In the genomic region with DNA sequence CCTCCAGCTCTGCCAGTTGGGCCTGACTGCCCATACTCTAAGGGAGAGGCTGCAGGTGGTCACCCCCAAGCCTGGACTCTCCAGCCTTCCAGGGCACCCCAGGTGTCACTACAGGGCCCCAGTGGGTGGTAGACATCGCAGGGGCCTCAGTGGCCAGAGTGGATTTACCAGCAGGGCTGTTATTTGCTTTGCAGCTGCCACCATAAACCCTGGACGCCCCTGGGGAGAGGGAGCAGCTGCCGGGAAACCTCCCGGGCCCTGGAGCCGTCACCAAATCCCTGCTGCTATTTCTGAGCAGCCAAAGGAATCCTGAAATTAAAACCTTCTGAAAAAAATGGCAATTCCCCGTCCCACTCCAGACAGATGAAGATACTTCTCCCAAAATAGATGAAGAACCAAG, we compare ENCODE assay signal across 21 cellular contexts. TPM values are rescaled to one million over a fixed set of nuclear protein-coding genes. Genes with fewer than 3 reads are reported as not detected.
A peak's percentile ranks its signal among the peaks of the same experiment; 100 is the strongest.
DNase-seq lines count a peak whose midpoint lies in the region; ATAC-seq and TF ChIP-seq lines count a peak whose summit lies in the region.
"Had no signal": no experiment of that assay in that cellular context is flagged by ENCODE, and none has a peak within 500 bp of the region (broad histone marks: within the 10 kb centered on the region; RNA-seq: fewer than 3 reads in every experiment).

No MANE protein-coding gene starts in this region.

- H3K27me3 ChIP-seq in CD4-positive, alpha-beta memory T cell (ENCODE audit: insufficient read depth, low read length) = no peaks in the 10 kb centered on the region
- peaks cover 16% of the 10 kb centered on the region for H3K27me3 ChIP-seq in foreskin keratinocyte
- H3K27me3 ChIP-seq: adrenal gland, cardiac muscle cell, neutrophil, right atrium auricular region had no signal

- intact Hi-C loops in CD4-positive, alpha-beta memory T cell (cut with micrococcal nuclease) = no loop called here

- no peak overlapping the region for H3K27ac ChIP-seq in CD4-positive, alpha-beta memory T cell (ENCODE audit: low read depth, low read length)
- no peak overlapping the region for H3K27ac ChIP-seq in foreskin keratinocyte
- H3K27ac ChIP-seq: cardiac muscle cell, neutrophil, right atrium auricular region, thoracic aorta had no signal

- DNase-seq in GM13976 (ENCODE audit: low spot score) (peak; percentile 18), NCI-H146 treated with DMSO at 0.1 percent for 48 hours (lab: John Stamatoyannopoulos, UW; ENCODE audit: unreplicated experiment) (peak; percentile 69), fibroblast of villous mesenchyme (ENCODE audit: low read depth) (peak; percentile 21), progenitor cell of endocrine pancreas (ENCODE audit: low spot score, unreplicated experiment) (no peak), foreskin keratinocyte (no peak), nucleus accumbens (lab: John Stamatoyannopoulos, UW) (no peak)
- no peak for DNase-seq in CD4-positive, alpha-beta memory T cell
- DNase-seq: activated CD4-positive, alpha-beta T cell treated with anti-CD3 and anti-CD28 coated beads, Interleukin-2, amount 10 ng/mL, durations not matched to agents 24 days and 14 days; activated effector memory CD4-positive, alpha-beta T cell treated with anti-CD3 and anti-CD28 coated beads, Interleukin-2, amount 50 U/mL, for 16 hours; adrenal gland; COR-L47; dermis blood vessel endothelial cell; foreskin melanocyte; NCI-H1436 treated with DMSO at 0.1 percent for 48 hours; NCI-H510A had no signal

- no peak overlapping the region for H3K4me3 Mint-ChIP-seq in progenitor cell of endocrine pancreas (ENCODE audit: low read depth)
- H3K4me3 Mint-ChIP-seq in CD4-positive, alpha-beta memory T cell = no peak overlapping the region
- H3K4me3 Mint-ChIP-seq: activated CD4-positive, alpha-beta T cell treated with anti-CD3 and anti-CD28 coated beads, Interleukin-2, amount 10 ng/mL, durations not matched to agents 24 days and 14 days; GM23338; stimulated activated memory B cell treated with anti-CD40 and anti-IgM and Interleukin-4, amounts not matched to agents 10 μg/mL and 1 μg/mL and 100 μg/mL, for 72 hours had no signal

- no peaks in the 10 kb centered on the region for H3K36me3 ChIP-seq in CD4-positive, alpha-beta memory T cell (ENCODE audit: insufficient read depth, low read length)
- H3K36me3 ChIP-seq: adrenal gland, cardiac muscle cell, neutrophil, right atrium auricular region, thoracic aorta had no signal

- no peaks in the 10 kb centered on the region for H3K4me1 ChIP-seq in CD4-positive, alpha-beta memory T cell (ENCODE audit: insufficient read depth, low read length)
- no peaks in the 10 kb centered on the region for H3K4me1 ChIP-seq in foreskin keratinocyte
- H3K4me1 ChIP-seq: adrenal gland had no signal

- no peaks in the 10 kb centered on the region for H3K9me3 ChIP-seq in CD4-positive, alpha-beta memory T cell (ENCODE audit: control insufficient read depth in 1 of 2, low read length in 2 of 2)
- H3K9me3 ChIP-seq: adrenal gland, neutrophil, right atrium auricular region, thoracic aorta had no signal

- no peak overlapping the region for H3K4me3 ChIP-seq in fibroblast of villous mesenchyme (ENCODE audit: low read depth, low read length)
- H3K4me3 ChIP-seq in CD4-positive, alpha-beta memory T cell (ENCODE audit: low read length in 2 of 2) = no peak overlapping the region
- H3K4me3 ChIP-seq: adrenal gland, cardiac muscle cell, GM23338, right atrium auricular region, thoracic aorta had no signal

- no peaks in the 10 kb centered on the region for H3K36me3 Mint-ChIP-seq in progenitor cell of endocrine pancreas (ENCODE audit: insufficient read depth)
- H3K36me3 Mint-ChIP-seq in CD4-positive, alpha-beta memory T cell = no peaks in the 10 kb centered on the region

- in situ Hi-C loops in GM13976 (cut with MboI; ENCODE audit: low sequenced_read_pairs, unreplicated experiment) = no loop called here

- TF ChIP-seq CTCF in GM13976 (IDR thresholded peaks at IDR 0.05; ENCODE audit: borderline replicate concordance, control extremely low read depth, extremely low read depth, insufficient read depth, missing control alignments) = no peak
- no peak for TF ChIP-seq CTCF in fibroblast of villous mesenchyme (IDR thresholded peaks at IDR 0.05; ENCODE audit: insufficient read depth, low read depth, low read length)
- TF ChIP-seq CTCF in progenitor cell of endocrine pancreas (IDR thresholded peaks at IDR 0.05; ENCODE audit: unreplicated experiment) = no peak
- TF ChIP-seq CTCF in foreskin keratinocyte (conservative IDR thresholded peaks at IDR 0.05) = no peak

- no peaks in the 10 kb centered on the region for H3K9me3 Mint-ChIP-seq in progenitor cell of endocrine pancreas (ENCODE audit: low read depth)
- no peaks in the 10 kb centered on the region for H3K9me3 Mint-ChIP-seq in CD4-positive, alpha-beta memory T cell

- H3K4me1 Mint-ChIP-seq in progenitor cell of endocrine pancreas (ENCODE audit: low read depth) = peaks cover 5% of the 10 kb centered on the region
- peaks cover 0 to 2% (median under 1%) of the 10 kb centered on the region in 4 donors for H3K4me1 Mint-ChIP-seq in CD4-positive, alpha-beta memory T cell

- H3K27ac Mint-ChIP-seq in progenitor cell of endocrine pancreas = peak overlapping the region; percentile 28
- no peak overlapping the region for H3K27ac Mint-ChIP-seq in CD4-positive, alpha-beta memory T cell
- H3K27ac Mint-ChIP-seq: activated CD4-positive, alpha-beta T cell treated with anti-CD3 and anti-CD28 coated beads, Interleukin-2, amount 10 ng/mL, durations not matched to agents 24 days and 14 days; GM23338 had no signal

- POLR2A ChIA-PET in CD4-positive, alpha-beta memory T cell (lab: Charles Lee; ENCODE audit: partially characterized antibody) = no interaction called here

- H3K27me3 Mint-ChIP-seq in progenitor cell of endocrine pancreas = peaks cover 4% of the 10 kb centered on the region
- H3K27me3 Mint-ChIP-seq in CD4-positive, alpha-beta memory T cell = peaks cover 0 to 1% of the 10 kb centered on the region in 2 donors

- ATAC-seq in foreskin keratinocyte = no peak
- ATAC-seq: GM23338; stimulated activated memory B cell treated with anti-CD40 and anti-IgM and Interleukin-4, amounts not matched to agents 10 μg/mL and 1 μg/mL and 100 μg/mL, for 72 hours had no signal

- CTCF ChIA-PET in CD4-positive, alpha-beta memory T cell (lab: Charles Lee; ENCODE audit: partially characterized antibody) = no interaction called here

RNA-seq across cellular contexts. Expression of gene TMEM119, which starts 13.9 kb away (rescaled TPM):
- total RNA-seq in fibroblast of villous mesenchyme (83.3 and 186 TPM in 2 replicates), progenitor cell of endocrine pancreas (0.24 TPM in 1 of 2 replicates, not detected in the other), foreskin keratinocyte (not detected in 2 replicates)
- total RNA-seq in CD4-positive, alpha-beta memory T cell = under 1 TPM; 0.30 to 0.58 TPM
- under 1 TPM in 1 of 2 donors, not detected in 1; 0.42 TPM for polyA plus RNA-seq in CD4-positive, alpha-beta memory T cell
- 0.04 TPM in 1 of 2 replicates, not detected in the other for polyA plus RNA-seq in foreskin keratinocyte

RNA-seq across cellular contexts. Expression of gene ISCU, which starts 21.6 kb away (rescaled TPM):
- total RNA-seq in fibroblast of villous mesenchyme (105 TPM in 2 replicates), progenitor cell of endocrine pancreas (57.4 and 69.7 TPM in 2 replicates), foreskin keratinocyte (90.7 and 93.3 TPM in 2 replicates)
- total RNA-seq in CD4-positive, alpha-beta memory T cell = 100 to 1,000 TPM; 182 to 195 TPM
- 100 to 1,000 TPM; 267 to 316 TPM for polyA plus RNA-seq in CD4-positive, alpha-beta memory T cell
- 105 and 115 TPM in 2 replicates for polyA plus RNA-seq in foreskin keratinocyte

RNA-seq across cellular contexts. Expression of gene SART3, which starts 23.0 kb away (rescaled TPM):
- total RNA-seq in fibroblast of villous mesenchyme (41.2 and 59.2 TPM in 2 replicates), progenitor cell of endocrine pancreas (74.5 and 87.6 TPM in 2 replicates), foreskin keratinocyte (50.0 and 54.9 TPM in 2 replicates)
- 100 to 1,000 TPM; 101 to 112 TPM for total RNA-seq in CD4-positive, alpha-beta memory T cell
- 10 to 100 TPM; 25.9 to 52.5 TPM for polyA plus RNA-seq in CD4-positive, alpha-beta memory T cell
- polyA plus RNA-seq in foreskin keratinocyte = 15.2 and 18.8 TPM in 2 replicates

RNA-seq across cellular contexts. Expression of gene SELPLG, which starts 49.7 kb away (rescaled TPM):
- total RNA-seq in fibroblast of villous mesenchyme (1.3 and 2.2 TPM in 2 replicates), progenitor cell of endocrine pancreas (not detected in 2 replicates), foreskin keratinocyte (0.25 and 0.34 TPM in 2 replicates)
- total RNA-seq in CD4-positive, alpha-beta memory T cell = 100 to 1,000 TPM; 175 to 176 TPM
- polyA plus RNA-seq in CD4-positive, alpha-beta memory T cell = 100 to 1,000 TPM; 485 to 781 TPM
- polyA plus RNA-seq in foreskin keratinocyte = 0.47 and 0.52 TPM in 2 replicates

Comparison
In these comparisons a context has a peak if more than half of its experiments do, and no peak if none do; other contexts are left out.
1. DNase-seq: peak in GM13976 (single experiment), NCI-H146 treated with DMSO at 0.1 percent for 48 hours (single experiment) and fibroblast of villous mesenchyme (single experiment); none in progenitor cell of endocrine pancreas (single experiment), CD4-positive, alpha-beta memory T cell (0 of 5), foreskin keratinocyte (0 of 2) and nucleus accumbens (0 of 56).
2. RNA of gene TMEM119, which starts 13.9 kb away (total RNA-seq): 83.3 to 186 TPM in fibroblast of villous mesenchyme; 0.30 to 0.58 TPM in CD4-positive, alpha-beta memory T cell, 0.24 TPM in progenitor cell of endocrine pancreas and not detected in foreskin keratinocyte; every median in the first group is over 10 times any median in the second.